Comparison of ENCODE assay signal across 30 cellular contexts in genomic region chr3:179182892-179183291, GRCh38. TPM values are rescaled to one million over a fixed set of nuclear protein-coding genes. Genes with fewer than 3 reads are reported as not detected.
DNase-seq lines count a peak whose midpoint lies in the region; ATAC-seq, FAIRE-seq and TF ChIP-seq lines count a peak whose summit lies in the region.
"Had no signal": no experiment of that assay in that cellular context is flagged by ENCODE, and none has a peak within 500 bp of the region (broad histone marks: within the 10 kb centered on the region; RNA-seq: fewer than 3 reads in every experiment).

No MANE protein-coding gene starts in this region.

- H3K9ac ChIP-seq in endodermal cell (ENCODE audit: extremely low read depth, low read length, poor library complexity, severe bottlenecking) = no peak overlapping the region

- H3K27ac Mint-ChIP-seq in natural killer cell treated with Interleukin-12 subunit alpha and Interleukin-12 subunit beta and Interleukin-15 and Interleukin-18, amount 100 ng/mL, for 72 hours = peak overlapping the region in 1 of 2 donors; percentile 65
- H3K27ac Mint-ChIP-seq in natural killer cell = no peak overlapping the region
- H3K27ac Mint-ChIP-seq in endodermal cell = no peak overlapping the region
- H3K27ac Mint-ChIP-seq in endothelial cell (ENCODE audit: unreplicated experiment) = no peak overlapping the region
- H3K27ac Mint-ChIP-seq: activated CD8-positive, alpha-beta T cell treated with anti-CD3 and anti-CD28 coated beads, Interleukin-2, amount 10 ng/mL, durations not matched to agents 7 days and 5 days; IgD-negative memory B cell; immature natural killer cell had no signal

- 100% methylated on average over 1 of the region's 1 CpG; no CpG with 5 or more reads in 1 of the 2 experiments for WGBS in endodermal cell (ENCODE audit: insufficient coverage in 1 of 2, insufficient read length in 1 of 2), 2 experiments

- H3K27me3 ChIP-seq in bronchial epithelial cell (ENCODE audit: control insufficient read depth, insufficient read depth, low read length) (no peaks in the 10 kb centered on the region), neutrophil (no peaks in the 10 kb centered on the region), endodermal cell (ENCODE audit: control insufficient read depth, insufficient read depth, low read length, poor library complexity, severe bottlenecking) (no peaks in the 10 kb centered on the region)
- H3K27me3 ChIP-seq: BLaER1 treated with 17β-estradiol and CSF1 and Interleukin-3, amounts not matched to agents 10 nM and 100 nM; SJCRH30; transverse colon had no signal

- no peaks in the 10 kb centered on the region for H3K9me3 ChIP-seq in neutrophil
- no peaks in the 10 kb centered on the region for H3K9me3 ChIP-seq in endodermal cell (ENCODE audit: control insufficient read depth, low read length)
- H3K9me3 ChIP-seq: mucosa of descending colon, SJCRH30, transverse colon had no signal

- H3K27me3 Mint-ChIP-seq in natural killer cell treated with Interleukin-12 subunit alpha and Interleukin-12 subunit beta and Interleukin-15 and Interleukin-18, amount 100 ng/mL, for 72 hours = no peaks in the 10 kb centered on the region
- H3K27me3 Mint-ChIP-seq in natural killer cell (ENCODE audit: low read depth in 2 of 2) (no peaks in the 10 kb centered on the region), endodermal cell (ENCODE audit: insufficient read depth) (no peaks in the 10 kb centered on the region), endothelial cell (ENCODE audit: unreplicated experiment) (no peaks in the 10 kb centered on the region)
- H3K27me3 Mint-ChIP-seq: activated T-helper 17 cell treated with anti-CD3 and anti-CD28 coated beads, Interleukin-2, amount 50 U/mL, for 72 hours; IgD-negative memory B cell had no signal

- H3K4me3 Mint-ChIP-seq in natural killer cell treated with Interleukin-12 subunit alpha and Interleukin-12 subunit beta and Interleukin-15 and Interleukin-18, amount 100 ng/mL, for 72 hours = peak overlapping the region; percentile 13
- no peak overlapping the region for H3K4me3 Mint-ChIP-seq in natural killer cell
- H3K4me3 Mint-ChIP-seq in endodermal cell = no peak overlapping the region
- H3K4me3 Mint-ChIP-seq in endothelial cell (ENCODE audit: unreplicated experiment) = no peak overlapping the region
- H3K4me3 Mint-ChIP-seq: activated CD8-positive, alpha-beta T cell treated with anti-CD3 and anti-CD28 coated beads, Interleukin-2, amount 10 ng/mL, durations not matched to agents 7 days and 5 days; IgD-negative memory B cell; immature natural killer cell; nephron had no signal

- no peaks in the 10 kb centered on the region for H3K36me3 ChIP-seq in bronchial epithelial cell (ENCODE audit: control insufficient read depth, insufficient read depth, low read length)
- no peaks in the 10 kb centered on the region for H3K36me3 ChIP-seq in neutrophil
- no peaks in the 10 kb centered on the region for H3K36me3 ChIP-seq in endodermal cell (ENCODE audit: control insufficient read depth, insufficient read depth, low read length)
- H3K36me3 ChIP-seq: SJCRH30, transverse colon, WERI-Rb-1 had no signal

- H3K27ac ChIP-seq in neutrophil = peak overlapping the region; percentile 35
- H3K27ac ChIP-seq in endodermal cell (ENCODE audit: low read depth, low read length) = no peak overlapping the region
- H3K27ac ChIP-seq: SJCRH30, WERI-Rb-1 had no signal

- TF ChIP-seq CTCF in natural killer cell (IDR thresholded peaks at IDR 0.05) = no peak
- TF ChIP-seq CTCF in bronchial epithelial cell (IDR thresholded peaks at IDR 0.05; ENCODE audit: insufficient read depth, low read length, severe bottlenecking) = no peak
- TF ChIP-seq CTCF in neutrophil (IDR thresholded peaks at IDR 0.05) = no peak
- no peak for TF ChIP-seq CTCF in endodermal cell (conservative IDR thresholded peaks at IDR 0.05)
- no peak for TF ChIP-seq CTCF in endothelial cell (IDR thresholded peaks at IDR 0.05; ENCODE audit: unreplicated experiment)

- intact Hi-C loops in natural killer cell (cut with micrococcal nuclease) = no loop called here

- H3K36me3 Mint-ChIP-seq in natural killer cell treated with Interleukin-12 subunit alpha and Interleukin-12 subunit beta and Interleukin-15 and Interleukin-18, amount 100 ng/mL, for 72 hours = no peaks in the 10 kb centered on the region
- no peaks in the 10 kb centered on the region for H3K36me3 Mint-ChIP-seq in natural killer cell
- H3K36me3 Mint-ChIP-seq in endodermal cell (ENCODE audit: low read depth) = peaks cover 4% of the 10 kb centered on the region
- H3K36me3 Mint-ChIP-seq in endothelial cell (ENCODE audit: low read depth, unreplicated experiment) = no peaks in the 10 kb centered on the region
- H3K36me3 Mint-ChIP-seq: activated naive CD4-positive, alpha-beta T cell treated with anti-CD3 and anti-CD28 coated beads, Interleukin-2, amount 50 U/mL, for 72 hours; IgD-negative memory B cell; immature natural killer cell had no signal

- H3K4me3 ChIP-seq in bronchial epithelial cell (ENCODE audit: low read depth, low read length) (no peak overlapping the region), neutrophil (ENCODE audit: low read depth in 1 of 2, low read length in 1 of 2) (no peak overlapping the region), endodermal cell (ENCODE audit: low read length) (no peak overlapping the region)
- H3K4me3 ChIP-seq: BLaER1 treated with 17β-estradiol and CSF1 and Interleukin-3, amounts not matched to agents 10 nM and 100 nM; mucosa of descending colon; SJCRH30; skin epidermis; transverse colon had no signal

- no peak for FAIRE-seq in bronchial epithelial cell (lab: Jason Lieb, UNC)
- FAIRE-seq: endometrium had no signal

- no peaks in the 10 kb centered on the region for H3K9me3 Mint-ChIP-seq in natural killer cell treated with Interleukin-12 subunit alpha and Interleukin-12 subunit beta and Interleukin-15 and Interleukin-18, amount 100 ng/mL, for 72 hours
- H3K9me3 Mint-ChIP-seq in natural killer cell (no peaks in the 10 kb centered on the region), endodermal cell (no peaks in the 10 kb centered on the region), endothelial cell (ENCODE audit: unreplicated experiment) (no peaks in the 10 kb centered on the region)
- H3K9me3 Mint-ChIP-seq: activated T-helper 17 cell treated with anti-CD3 and anti-CD28 coated beads, Interleukin-2, amount 50 U/mL, for 72 hours; IgD-negative memory B cell; immature natural killer cell; nephron had no signal

- H3K4me1 ChIP-seq in neutrophil (ENCODE audit: control insufficient read depth in 1 of 2, insufficient read depth in 1 of 2, low read depth in 1 of 2, low read length in 1 of 2) (peaks cover 34 to 40% of the 10 kb centered on the region in 2 experiments), endodermal cell (ENCODE audit: control insufficient read depth, insufficient read depth, low read length) (no peaks in the 10 kb centered on the region)

- peaks cover 24 to 36% of the 10 kb centered on the region in 2 donors for H3K4me1 Mint-ChIP-seq in natural killer cell treated with Interleukin-12 subunit alpha and Interleukin-12 subunit beta and Interleukin-15 and Interleukin-18, amount 100 ng/mL, for 72 hours (ENCODE audit: low read depth in 2 of 2)
- H3K4me1 Mint-ChIP-seq in natural killer cell (peaks cover 38 to 39% of the 10 kb centered on the region in 2 donors), endodermal cell (peaks cover 5% of the 10 kb centered on the region), endothelial cell (ENCODE audit: unreplicated experiment) (peaks cover 14% of the 10 kb centered on the region)

- DNase-seq in natural killer cell treated with Interleukin-12 subunit alpha and Interleukin-12 subunit beta and Interleukin-15 and Interleukin-18, amount 100 ng/mL, for 72 hours (ENCODE audit: low spot score) = no peak
- no peak for DNase-seq in natural killer cell
- peak; percentile 3 for DNase-seq in bronchial epithelial cell (ENCODE audit: low read depth)
- DNase-seq in endodermal cell = no peak
- no peak for DNase-seq in endothelial cell (ENCODE audit: low spot score)
- DNase-seq in stimulated activated CD4-positive, alpha-beta T cell treated with anti-CD3 and anti-CD28 coated beads, Interleukin-15, amount 100 ng/mL, for 24 hours = no peak
- DNase-seq: activated CD4-positive, alpha-beta T cell treated with anti-CD3 and anti-CD28 coated beads for 4 hours; activated CD8-positive, alpha-beta T cell treated with anti-CD3 and anti-CD28 coated beads, Interleukin-2, amount 10 ng/mL, durations not matched to agents 7 days and 5 days; central memory CD4-positive, alpha-beta T cell; immature natural killer cell; left colon; mucosa of descending colon; NCI-H1105; NCI-H187; NCI-H2171; NCI-H510A; RPMI8226; stimulated activated naive CD4-positive, alpha-beta T cell treated with Interleukin-2 at 50 U/mL for 16 hours; transverse colon; WERI-Rb-1 had no signal

- no peak for ATAC-seq in natural killer cell treated with Interleukin-12 subunit alpha and Interleukin-12 subunit beta and Interleukin-15 and Interleukin-18, amount 100 ng/mL, for 72 hours
- ATAC-seq in natural killer cell (no peak), HG03432 (IDR thresholded peaks at IDR 0.05; ENCODE audit: unreplicated experiment) (no peak)
- ATAC-seq: activated CD8-positive, alpha-beta T cell treated with anti-CD3 and anti-CD28 coated beads, Interleukin-2, amount 10 ng/mL, durations not matched to agents 7 days and 5 days; left colon; mucosa of descending colon had no signal

RNA-seq across cellular contexts. Expression of gene PIK3CA, which starts 34.7 kb away (rescaled TPM):
- total RNA-seq in natural killer cell treated with Interleukin-12 subunit alpha and Interleukin-12 subunit beta and Interleukin-15 and Interleukin-18, amount 100 ng/mL, for 72 hours = 10 to 100 TPM; 10.9 to 21.9 TPM
- total RNA-seq in natural killer cell (10 to 100 TPM; 37.1 to 40.9 (median 40.2) TPM), bronchial epithelial cell (15.9 and 20.3 TPM in 2 replicates), endodermal cell (10 to 100 TPM; 21.1 to 22.2 TPM), endothelial cell (ENCODE audit: unreplicated experiment) (26.7 TPM)
- polyA plus RNA-seq in endodermal cell (2013, experiment 1 of 2) = 14.5 TPM
- polyA plus RNA-seq in endodermal cell (2013, experiment 2 of 2) = 15.3 TPM
